Comparison of ENCODE assay signal across 13 cellular contexts in genomic region chr10:91592282-91593020, GRCh38. TPM values are rescaled to one million over a fixed set of nuclear protein-coding genes. Genes with fewer than 3 reads are reported as not detected.
DNase-seq lines count a peak whose midpoint lies in the region; ATAC-seq and TF ChIP-seq lines count a peak whose summit lies in the region.
"Had no signal": no experiment of that assay in that cellular context is flagged by ENCODE, and none has a peak within 500 bp of the region (broad histone marks: within the 10 kb centered on the region; RNA-seq: fewer than 3 reads in every experiment).

No MANE protein-coding gene starts in this region.

- H3K27me3 ChIP-seq in heart right ventricle, result no peaks in the 10 kb centered on the region
- H3K27me3 ChIP-seq: MG63, thyroid gland had no signal

- no peaks in the 10 kb centered on the region for H3K27me3 Mint-ChIP-seq in progenitor cell of endocrine pancreas
- peaks cover 11 to 38% of the 10 kb centered on the region in 2 donors for H3K27me3 Mint-ChIP-seq in natural killer cell treated with Interleukin-12 subunit alpha and Interleukin-12 subunit beta and Interleukin-15 and Interleukin-18, amount 100 ng/mL, for 72 hours

- H3K9me3 Mint-ChIP-seq in progenitor cell of endocrine pancreas (ENCODE audit: low read depth), result no peaks in the 10 kb centered on the region
- H3K9me3 Mint-ChIP-seq in natural killer cell treated with Interleukin-12 subunit alpha and Interleukin-12 subunit beta and Interleukin-15 and Interleukin-18, amount 100 ng/mL, for 72 hours, result no peaks in the 10 kb centered on the region

- H3K9me3 ChIP-seq in heart right ventricle, result no peaks in the 10 kb centered on the region
- H3K9me3 ChIP-seq: MG63, thyroid gland had no signal

- intact Hi-C loops in heart right ventricle (cut with DNase I), result loop anchor here in 4 of 10 donors (5.0 kb wide), 2 partner anchors 35 to 40 kb away; partner anchors contain the start of gene PPP1R3C (in 2 of the 4)

- H3K27ac Mint-ChIP-seq in progenitor cell of endocrine pancreas, result peak overlapping the region; percentile 92
- no peak overlapping the region for H3K27ac Mint-ChIP-seq in natural killer cell treated with Interleukin-12 subunit alpha and Interleukin-12 subunit beta and Interleukin-15 and Interleukin-18, amount 100 ng/mL, for 72 hours
- H3K27ac Mint-ChIP-seq: activated CD8-positive, alpha-beta T cell treated with anti-CD3 and anti-CD28 coated beads, Interleukin-2, amount 10 ng/mL, durations not matched to agents 7 days and 5 days had no signal

- no peak overlapping the region for H3K4me3 ChIP-seq in heart right ventricle
- H3K4me3 ChIP-seq: MG63, thyroid gland had no signal

- DNase-seq in COLO668 (lab: John Stamatoyannopoulos, UW; ENCODE audit: unreplicated experiment) (peak; percentile 73), NCI-H2107 treated with DMSO at 0.1 percent for 48 hours (lab: John Stamatoyannopoulos, UW; ENCODE audit: unreplicated experiment) (peak; percentile 76), heart right ventricle (no peak), progenitor cell of endocrine pancreas (ENCODE audit: low spot score, unreplicated experiment) (no peak), NCI-H2171 treated with DMSO at 0.1 percent for 48 hours (lab: John Stamatoyannopoulos, UW) (no peak), kidney glomerular epithelial cell (lab: John Stamatoyannopoulos, UW) (no peak)
- no peak for DNase-seq in natural killer cell treated with Interleukin-12 subunit alpha and Interleukin-12 subunit beta and Interleukin-15 and Interleukin-18, amount 100 ng/mL, for 72 hours (ENCODE audit: low spot score)
- DNase-seq: activated CD8-positive, alpha-beta T cell treated with anti-CD3 and anti-CD28 coated beads, Interleukin-2, amount 10 ng/mL, durations not matched to agents 7 days and 5 days; MG63; occipital lobe; thyroid gland had no signal

- H3K4me1 ChIP-seq in heart right ventricle, result peaks cover 24 to 86% (median 76%) of the 10 kb centered on the region in 9 donors

- ATAC-seq in heart right ventricle (peak in 3 of 8 donors; percentile 21 to 56 (median 26)), GM19455 (IDR thresholded peaks at IDR 0.05; ENCODE audit: unreplicated experiment) (no peak)
- no peak for ATAC-seq in natural killer cell treated with Interleukin-12 subunit alpha and Interleukin-12 subunit beta and Interleukin-15 and Interleukin-18, amount 100 ng/mL, for 72 hours
- ATAC-seq: activated CD8-positive, alpha-beta T cell treated with anti-CD3 and anti-CD28 coated beads, Interleukin-2, amount 10 ng/mL, durations not matched to agents 7 days and 5 days had no signal

- peaks cover 70% of the 10 kb centered on the region for H3K4me1 Mint-ChIP-seq in progenitor cell of endocrine pancreas (ENCODE audit: low read depth)
- no peaks in the 10 kb centered on the region for H3K4me1 Mint-ChIP-seq in natural killer cell treated with Interleukin-12 subunit alpha and Interleukin-12 subunit beta and Interleukin-15 and Interleukin-18, amount 100 ng/mL, for 72 hours (ENCODE audit: low read depth in 2 of 2)

- H3K4me3 Mint-ChIP-seq in progenitor cell of endocrine pancreas (ENCODE audit: low read depth), result peak overlapping the region; percentile 54
- H3K4me3 Mint-ChIP-seq in natural killer cell treated with Interleukin-12 subunit alpha and Interleukin-12 subunit beta and Interleukin-15 and Interleukin-18, amount 100 ng/mL, for 72 hours, result no peak overlapping the region
- H3K4me3 Mint-ChIP-seq: activated CD8-positive, alpha-beta T cell treated with anti-CD3 and anti-CD28 coated beads, Interleukin-2, amount 10 ng/mL, durations not matched to agents 7 days and 5 days had no signal

- H3K36me3 Mint-ChIP-seq in progenitor cell of endocrine pancreas (ENCODE audit: insufficient read depth), result no peaks in the 10 kb centered on the region
- no peaks in the 10 kb centered on the region for H3K36me3 Mint-ChIP-seq in natural killer cell treated with Interleukin-12 subunit alpha and Interleukin-12 subunit beta and Interleukin-15 and Interleukin-18, amount 100 ng/mL, for 72 hours

- TF ChIP-seq CTCF in heart right ventricle (IDR thresholded peaks at IDR 0.05), result no peak
- no peak for TF ChIP-seq CTCF in progenitor cell of endocrine pancreas (IDR thresholded peaks at IDR 0.05; ENCODE audit: unreplicated experiment)

- no peaks in the 10 kb centered on the region for H3K36me3 ChIP-seq in heart right ventricle
- H3K36me3 ChIP-seq: MG63, thyroid gland had no signal

- 37 to 54% methylated on average over 8 of the region's 8 CpGs for WGBS in heart right ventricle, 2 donors

- peak overlapping the region; percentile 78 to 95 (median 90) for H3K27ac ChIP-seq in heart right ventricle

RNA-seq across cellular contexts. Expression of gene PPP1R3C, which starts 40.4 kb away (rescaled TPM):
- 100 to 1,000 TPM; 121 to 315 (median 190) TPM for total RNA-seq in heart right ventricle
- 10 to 100 TPM; 27.5 to 41.0 TPM for polyA plus RNA-seq in heart right ventricle
- 29.5 and 30.0 TPM in 2 replicates for total RNA-seq in progenitor cell of endocrine pancreas
- total RNA-seq in natural killer cell treated with Interleukin-12 subunit alpha and Interleukin-12 subunit beta and Interleukin-15 and Interleukin-18, amount 100 ng/mL, for 72 hours, result not detected
- total RNA-seq: activated CD8-positive, alpha-beta T cell treated with anti-CD3 and anti-CD28 coated beads, Interleukin-2, amount 10 ng/mL, durations not matched to agents 7 days and 5 days; T-helper 2 cell treated with Interferon-gamma antibody and Interleukin-4, amounts not matched to agents 100 ng/mL and 5 ng/mL, for 36 hours had no signal

Comparison
In these comparisons a context has a peak if more than half of its experiments do, and no peak if none do; other contexts are left out.
1. DNase-seq: peak in COLO668 (single experiment) and NCI-H2107 treated with DMSO at 0.1 percent for 48 hours (single experiment); none in heart right ventricle (0 of 2), progenitor cell of endocrine pancreas (single experiment), natural killer cell treated with Interleukin-12 subunit alpha and Interleukin-12 subunit beta and Interleukin-15 and Interleukin-18, amount 100 ng/mL, for 72 hours (single experiment), NCI-H2171 treated with DMSO at 0.1 percent for 48 hours (single experiment) and kidney glomerular epithelial cell (single experiment).
2. RNA of gene PPP1R3C, which starts 40.4 kb away (total RNA-seq): 121 to 315 TPM in heart right ventricle and 29.5 to 30.0 TPM in progenitor cell of endocrine pancreas; not detected in natural killer cell treated with Interleukin-12 subunit alpha and Interleukin-12 subunit beta and Interleukin-15 and Interleukin-18, amount 100 ng/mL, for 72 hours; every median in the first group is over 10 times any median in the second.